21 cellular contexts compared by ENCODE assay signal in the genomic region with DNA sequence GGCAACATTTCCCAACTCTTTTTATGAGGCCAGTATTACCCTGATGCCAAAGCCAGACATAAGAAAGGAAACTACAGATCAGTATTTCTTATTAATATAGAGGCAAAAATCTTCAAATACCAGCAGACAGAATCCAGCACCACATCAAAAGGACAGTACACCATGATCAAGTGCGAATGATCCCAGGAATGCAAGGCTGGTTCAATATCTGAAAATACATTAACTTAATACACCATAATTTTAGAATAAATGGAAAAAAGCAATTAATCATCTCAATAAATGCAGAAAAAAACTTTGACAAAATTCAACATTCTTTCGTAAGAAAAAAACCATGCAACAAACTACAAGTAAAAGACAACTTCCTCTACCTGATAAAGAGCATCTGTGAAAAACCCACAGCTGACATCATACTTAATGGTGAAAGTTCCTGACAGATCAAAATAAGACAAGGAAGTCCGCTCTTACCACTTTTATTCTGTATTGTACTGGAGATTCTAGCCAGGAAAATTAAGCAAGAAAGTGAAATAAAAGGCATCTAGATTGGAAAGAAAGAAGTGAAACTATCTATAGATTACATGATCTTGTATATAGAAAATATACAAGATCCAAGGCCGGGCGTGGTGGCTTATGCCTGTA.
"Had no signal": no experiment of that assay in that cellular context is flagged by ENCODE, and none has a peak within 500 bp of the region (broad histone marks: within the 10 kb centered on the region; RNA-seq: fewer than 3 reads in every experiment).

No MANE protein-coding gene starts in this region.

- H3K4me1 ChIP-seq: esophagus muscularis mucosa, gastroesophageal sphincter, neural progenitor cell, psoas muscle, suprapubic skin had no signal

- H3K27ac ChIP-seq: cardiac muscle cell, esophagus muscularis mucosa, gastroesophageal sphincter, neural progenitor cell, psoas muscle, skin epidermis, suprapubic skin had no signal

- FAIRE-seq: endothelial cell of umbilical vein had no signal

- DNase-seq: activated CD4-positive, alpha-beta T cell treated with anti-CD3 and anti-CD28 coated beads, Interleukin-2, amount 50 U/mL, for 48 hours; activated gamma-delta T cell; effector memory CD4-positive, alpha-beta T cell; heart right ventricle; immature natural killer cell; kidney glomerular epithelial cell; left ventricle myocardium superior; mesenchymal stem cell; naive B cell; psoas muscle; stimulated activated CD4-positive, alpha-beta T cell treated with anti-CD3 and anti-CD28 coated beads, Interleukin-15, amount 100 ng/mL, for 24 hours; stimulated activated CD4-positive, alpha-beta T cell treated with anti-CD3 and anti-CD28 coated beads, Interleukin-2, amount 100 ng/mL, for 48 hours had no signal

- H3K36me3 ChIP-seq: cardiac muscle cell, esophagus muscularis mucosa, gastroesophageal sphincter, heart right ventricle, neural progenitor cell, suprapubic skin had no signal

- H3K27me3 ChIP-seq: cardiac muscle cell, esophagus muscularis mucosa, gastroesophageal sphincter, heart right ventricle, neural progenitor cell, suprapubic skin had no signal

- ATAC-seq: gastroesophageal sphincter, left ventricle myocardium superior, mucosa of descending colon, psoas muscle, right cardiac atrium had no signal

- H3K4me3 ChIP-seq: cardiac muscle cell, esophagus muscularis mucosa, gastroesophageal sphincter, heart right ventricle, mucosa of descending colon, neural progenitor cell, psoas muscle, skin epidermis, suprapubic skin had no signal
